ENCODE assay signal across 1 cellular context in the genomic region with DNA sequence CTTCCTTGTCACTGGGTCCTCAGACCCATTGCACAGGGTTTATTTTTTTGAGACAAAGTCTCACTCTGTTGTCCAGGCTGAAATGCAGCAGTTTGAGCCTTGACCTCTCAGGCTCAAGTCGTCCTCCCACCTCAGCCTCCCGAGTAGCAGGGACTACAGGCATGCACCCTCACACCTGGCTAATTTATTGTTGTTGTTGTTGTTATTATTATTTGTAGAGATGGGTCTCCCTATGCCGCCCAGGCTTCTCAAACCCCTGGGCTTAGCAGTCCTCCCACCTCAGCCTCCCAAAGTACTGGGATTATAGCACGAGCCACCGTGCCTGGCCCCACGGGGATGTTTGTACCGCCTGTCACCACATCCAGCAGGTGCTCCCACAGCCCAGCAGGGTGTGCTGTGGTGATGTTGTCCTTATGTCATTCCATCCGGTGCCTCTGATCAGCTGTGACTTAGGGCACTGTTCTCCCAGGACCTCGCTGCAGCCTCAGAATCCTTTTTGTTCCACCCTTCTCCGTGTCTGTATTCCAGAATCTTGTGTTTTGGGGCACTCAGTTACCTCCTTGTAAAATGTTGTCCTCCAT.
TF ChIP-seq lines count a peak whose summit lies in the region.

No MANE protein-coding gene starts in this region.

TF ChIP-seq in HepG2, 621 proteins besides CTCF, POLR2A, EP300 and RAD21 (continued from another document and continues in another):
- TF ChIP-seq, protein P1, sequence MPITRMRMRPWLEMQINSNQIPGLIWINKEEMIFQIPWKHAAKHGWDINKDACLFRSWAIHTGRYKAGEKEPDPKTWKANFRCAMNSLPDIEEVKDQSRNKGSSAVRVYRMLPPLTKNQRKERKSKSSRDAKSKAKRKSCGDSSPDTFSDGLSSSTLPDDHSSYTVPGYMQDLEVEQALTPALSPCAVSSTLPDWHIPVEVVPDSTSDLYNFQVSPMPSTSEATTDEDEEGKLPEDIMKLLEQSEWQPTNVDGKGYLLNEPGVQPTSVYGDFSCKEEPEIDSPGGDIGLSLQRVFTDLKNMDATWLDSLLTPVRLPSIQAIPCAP (CRISPR knock-in tag; IDR thresholded peaks at IDR 0.05; ENCODE audit: low read depth), result no peak
- no peak for TF ChIP-seq NR2F2 (IDR thresholded peaks at IDR 0.05; ENCODE audit: borderline replicate concordance, low read depth)
- no peak for TF ChIP-seq TCF12 (IDR thresholded peaks at IDR 0.05)
- TF ChIP-seq TCF12 (CRISPR knock-in tag; IDR thresholded peaks at IDR 0.05), result no peak
- no peak for TF ChIP-seq SAFB2 (CRISPR knock-in tag; IDR thresholded peaks at IDR 0.05; ENCODE audit: borderline replicate concordance, low read depth)
- TF ChIP-seq, protein P2, sequence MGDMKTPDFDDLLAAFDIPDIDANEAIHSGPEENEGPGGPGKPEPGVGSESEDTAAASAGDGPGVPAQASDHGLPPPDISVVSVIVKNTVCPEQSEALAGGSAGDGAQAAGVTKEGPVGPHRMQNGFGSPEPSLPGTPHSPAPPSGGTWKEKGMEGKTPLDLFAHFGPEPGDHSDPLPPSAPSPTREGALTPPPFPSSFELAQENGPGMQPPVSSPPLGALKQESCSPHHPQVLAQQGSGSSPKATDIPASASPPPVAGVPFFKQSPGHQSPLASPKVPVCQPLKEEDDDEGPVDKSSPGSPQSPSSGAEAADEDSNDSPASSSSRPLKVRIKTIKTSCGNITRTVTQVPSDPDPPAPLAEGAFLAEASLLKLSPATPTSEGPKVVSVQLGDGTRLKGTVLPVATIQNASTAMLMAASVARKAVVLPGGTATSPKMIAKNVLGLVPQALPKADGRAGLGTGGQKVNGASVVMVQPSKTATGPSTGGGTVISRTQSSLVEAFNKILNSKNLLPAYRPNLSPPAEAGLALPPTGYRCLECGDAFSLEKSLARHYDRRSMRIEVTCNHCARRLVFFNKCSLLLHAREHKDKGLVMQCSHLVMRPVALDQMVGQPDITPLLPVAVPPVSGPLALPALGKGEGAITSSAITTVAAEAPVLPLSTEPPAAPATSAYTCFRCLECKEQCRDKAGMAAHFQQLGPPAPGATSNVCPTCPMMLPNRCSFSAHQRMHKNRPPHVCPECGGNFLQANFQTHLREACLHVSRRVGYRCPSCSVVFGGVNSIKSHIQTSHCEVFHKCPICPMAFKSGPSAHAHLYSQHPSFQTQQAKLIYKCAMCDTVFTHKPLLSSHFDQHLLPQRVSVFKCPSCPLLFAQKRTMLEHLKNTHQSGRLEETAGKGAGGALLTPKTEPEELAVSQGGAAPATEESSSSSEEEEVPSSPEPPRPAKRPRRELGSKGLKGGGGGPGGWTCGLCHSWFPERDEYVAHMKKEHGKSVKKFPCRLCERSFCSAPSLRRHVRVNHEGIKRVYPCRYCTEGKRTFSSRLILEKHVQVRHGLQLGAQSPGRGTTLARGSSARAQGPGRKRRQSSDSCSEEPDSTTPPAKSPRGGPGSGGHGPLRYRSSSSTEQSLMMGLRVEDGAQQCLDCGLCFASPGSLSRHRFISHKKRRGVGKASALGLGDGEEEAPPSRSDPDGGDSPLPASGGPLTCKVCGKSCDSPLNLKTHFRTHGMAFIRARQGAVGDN (CRISPR knock-in tag; IDR thresholded peaks at IDR 0.05), result peak; percentile 51
- no peak for TF ChIP-seq SOX6 (IDR thresholded peaks at IDR 0.05)
- TF ChIP-seq SOX6 (CRISPR knock-in tag; IDR thresholded peaks at IDR 0.05), result no peak
- TF ChIP-seq ESRRA (CRISPR knock-in tag; IDR thresholded peaks at IDR 0.05; ENCODE audit: low read depth), result no peak
- TF ChIP-seq ZMYM4 (CRISPR knock-in tag; IDR thresholded peaks at IDR 0.05), result peak; percentile 60
- TF ChIP-seq NR2C2 (CRISPR knock-in tag; IDR thresholded peaks at IDR 0.05; ENCODE audit: borderline replicate concordance), result no peak
- no peak for TF ChIP-seq NONO (IDR thresholded peaks at IDR 0.05)
- TF ChIP-seq NONO (CRISPR knock-in tag; conservative IDR thresholded peaks at IDR 0.05), result no peak
- TF ChIP-seq, protein P3, sequence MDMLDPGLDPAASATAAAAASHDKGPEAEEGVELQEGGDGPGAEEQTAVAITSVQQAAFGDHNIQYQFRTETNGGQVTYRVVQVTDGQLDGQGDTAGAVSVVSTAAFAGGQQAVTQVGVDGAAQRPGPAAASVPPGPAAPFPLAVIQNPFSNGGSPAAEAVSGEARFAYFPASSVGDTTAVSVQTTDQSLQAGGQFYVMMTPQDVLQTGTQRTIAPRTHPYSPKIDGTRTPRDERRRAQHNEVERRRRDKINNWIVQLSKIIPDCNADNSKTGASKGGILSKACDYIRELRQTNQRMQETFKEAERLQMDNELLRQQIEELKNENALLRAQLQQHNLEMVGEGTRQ (IDR thresholded peaks at IDR 0.05; ENCODE audit: low read depth, low read length), result no peak
- TF ChIP-seq, protein P3 (CRISPR knock-in tag; IDR thresholded peaks at IDR 0.05; ENCODE audit: borderline replicate concordance), result no peak
- TF ChIP-seq, protein P4, sequence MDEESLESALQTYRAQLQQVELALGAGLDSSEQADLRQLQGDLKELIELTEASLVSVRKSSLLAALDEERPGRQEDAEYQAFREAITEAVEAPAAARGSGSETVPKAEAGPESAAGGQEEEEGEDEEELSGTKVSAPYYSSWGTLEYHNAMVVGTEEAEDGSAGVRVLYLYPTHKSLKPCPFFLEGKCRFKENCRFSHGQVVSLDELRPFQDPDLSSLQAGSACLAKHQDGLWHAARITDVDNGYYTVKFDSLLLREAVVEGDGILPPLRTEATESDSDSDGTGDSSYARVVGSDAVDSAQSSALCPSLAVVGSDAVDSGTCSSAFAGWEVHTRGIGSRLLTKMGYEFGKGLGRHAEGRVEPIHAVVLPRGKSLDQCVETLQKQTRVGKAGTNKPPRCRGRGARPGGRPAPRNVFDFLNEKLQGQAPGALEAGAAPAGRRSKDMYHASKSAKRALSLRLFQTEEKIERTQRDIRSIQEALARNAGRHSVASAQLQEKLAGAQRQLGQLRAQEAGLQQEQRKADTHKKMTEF (CRISPR knock-in tag; IDR thresholded peaks at IDR 0.05), result no peak
- TF ChIP-seq, protein P5, sequence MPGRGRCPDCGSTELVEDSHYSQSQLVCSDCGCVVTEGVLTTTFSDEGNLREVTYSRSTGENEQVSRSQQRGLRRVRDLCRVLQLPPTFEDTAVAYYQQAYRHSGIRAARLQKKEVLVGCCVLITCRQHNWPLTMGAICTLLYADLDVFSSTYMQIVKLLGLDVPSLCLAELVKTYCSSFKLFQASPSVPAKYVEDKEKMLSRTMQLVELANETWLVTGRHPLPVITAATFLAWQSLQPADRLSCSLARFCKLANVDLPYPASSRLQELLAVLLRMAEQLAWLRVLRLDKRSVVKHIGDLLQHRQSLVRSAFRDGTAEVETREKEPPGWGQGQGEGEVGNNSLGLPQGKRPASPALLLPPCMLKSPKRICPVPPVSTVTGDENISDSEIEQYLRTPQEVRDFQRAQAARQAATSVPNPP (CRISPR knock-in tag; IDR thresholded peaks at IDR 0.05), result no peak
- TF ChIP-seq, protein P6, sequence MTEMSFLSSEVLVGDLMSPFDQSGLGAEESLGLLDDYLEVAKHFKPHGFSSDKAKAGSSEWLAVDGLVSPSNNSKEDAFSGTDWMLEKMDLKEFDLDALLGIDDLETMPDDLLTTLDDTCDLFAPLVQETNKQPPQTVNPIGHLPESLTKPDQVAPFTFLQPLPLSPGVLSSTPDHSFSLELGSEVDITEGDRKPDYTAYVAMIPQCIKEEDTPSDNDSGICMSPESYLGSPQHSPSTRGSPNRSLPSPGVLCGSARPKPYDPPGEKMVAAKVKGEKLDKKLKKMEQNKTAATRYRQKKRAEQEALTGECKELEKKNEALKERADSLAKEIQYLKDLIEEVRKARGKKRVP (CRISPR knock-in tag; IDR thresholded peaks at IDR 0.05), result no peak
- TF ChIP-seq, protein P7, sequence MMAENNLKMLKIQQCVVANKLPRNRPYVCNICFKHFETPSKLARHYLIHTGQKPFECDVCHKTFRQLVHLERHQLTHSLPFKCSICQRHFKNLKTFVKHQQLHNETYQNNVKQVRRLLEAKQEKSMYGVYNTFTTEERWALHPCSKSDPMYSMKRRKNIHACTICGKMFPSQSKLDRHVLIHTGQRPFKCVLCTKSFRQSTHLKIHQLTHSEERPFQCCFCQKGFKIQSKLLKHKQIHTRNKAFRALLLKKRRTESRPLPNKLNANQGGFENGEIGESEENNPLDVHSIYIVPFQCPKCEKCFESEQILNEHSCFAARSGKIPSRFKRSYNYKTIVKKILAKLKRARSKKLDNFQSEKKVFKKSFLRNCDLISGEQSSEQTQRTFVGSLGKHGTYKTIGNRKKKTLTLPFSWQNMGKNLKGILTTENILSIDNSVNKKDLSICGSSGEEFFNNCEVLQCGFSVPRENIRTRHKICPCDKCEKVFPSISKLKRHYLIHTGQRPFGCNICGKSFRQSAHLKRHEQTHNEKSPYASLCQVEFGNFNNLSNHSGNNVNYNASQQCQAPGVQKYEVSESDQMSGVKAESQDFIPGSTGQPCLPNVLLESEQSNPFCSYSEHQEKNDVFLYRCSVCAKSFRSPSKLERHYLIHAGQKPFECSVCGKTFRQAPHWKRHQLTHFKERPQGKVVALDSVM (CRISPR knock-in tag; IDR thresholded peaks at IDR 0.05), result peak; percentile 71; the same call in 1 of the 2 replicates
- TF ChIP-seq HNF4G (IDR thresholded peaks at IDR 0.05; ENCODE audit: borderline replicate concordance, low read depth, low read length), result no peak
- TF ChIP-seq HNF4G (CRISPR knock-in tag; IDR thresholded peaks at IDR 0.05; ENCODE audit: borderline replicate concordance, low read depth), result no peak
- TF ChIP-seq GFI1 (CRISPR knock-in tag; IDR thresholded peaks at IDR 0.05; ENCODE audit: borderline replicate concordance), result no peak
- TF ChIP-seq KDM6A (CRISPR knock-in tag; IDR thresholded peaks at IDR 0.05; ENCODE audit: low read depth), result no peak
- TF ChIP-seq THAP11 (CRISPR knock-in tag; IDR thresholded peaks at IDR 0.05), result peak; percentile 18; the same call in 1 of the 2 replicates
- TF ChIP-seq, protein P8, sequence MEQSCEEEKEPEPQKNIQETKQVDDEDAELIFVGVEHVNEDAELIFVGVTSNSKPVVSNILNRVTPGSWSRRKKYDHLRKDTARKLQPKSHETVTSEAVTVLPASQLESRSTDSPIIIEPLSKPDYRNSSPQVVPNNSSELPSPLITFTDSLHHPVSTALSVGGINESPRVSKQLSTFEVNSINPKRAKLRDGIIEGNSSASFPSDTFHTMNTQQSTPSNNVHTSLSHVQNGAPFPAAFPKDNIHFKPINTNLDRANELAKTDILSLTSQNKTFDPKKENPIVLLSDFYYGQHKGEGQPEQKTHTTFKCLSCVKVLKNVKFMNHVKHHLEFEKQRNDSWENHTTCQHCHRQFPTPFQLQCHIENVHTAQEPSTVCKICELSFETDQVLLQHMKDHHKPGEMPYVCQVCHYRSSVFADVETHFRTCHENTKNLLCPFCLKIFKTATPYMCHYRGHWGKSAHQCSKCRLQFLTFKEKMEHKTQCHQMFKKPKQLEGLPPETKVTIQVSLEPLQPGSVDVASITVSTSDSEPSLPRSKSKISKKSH (CRISPR knock-in tag; IDR thresholded peaks at IDR 0.05; ENCODE audit: borderline replicate concordance), result 0 out of 2 replicates have a peak, but pooled peaks have one; percentile 62
- TF ChIP-seq NFE2L2 (IDR thresholded peaks at IDR 0.05; ENCODE audit: low read length), result no peak
- no peak for TF ChIP-seq PRMT3 (CRISPR knock-in tag; IDR thresholded peaks at IDR 0.05; ENCODE audit: borderline replicate concordance, low read depth)
- TF ChIP-seq, protein P9, sequence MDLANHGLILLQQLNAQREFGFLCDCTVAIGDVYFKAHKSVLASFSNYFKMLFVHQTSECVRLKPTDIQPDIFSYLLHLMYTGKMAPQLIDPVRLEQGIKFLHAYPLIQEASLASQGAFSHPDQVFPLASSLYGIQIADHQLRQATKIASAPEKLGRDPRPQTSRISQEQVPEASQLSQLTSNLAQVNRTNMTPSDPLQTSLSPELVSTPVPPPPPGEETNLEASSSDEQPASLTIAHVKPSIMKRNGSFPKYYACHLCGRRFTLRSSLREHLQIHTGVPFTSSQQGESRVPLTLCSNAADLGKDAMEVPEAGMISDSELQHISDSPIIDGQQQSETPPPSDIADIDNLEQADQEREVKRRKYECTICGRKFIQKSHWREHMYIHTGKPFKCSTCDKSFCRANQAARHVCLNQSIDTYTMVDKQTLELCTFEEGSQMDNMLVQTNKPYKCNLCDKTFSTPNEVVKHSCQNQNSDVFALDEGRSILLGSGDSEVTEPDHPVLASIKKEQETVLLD (CRISPR knock-in tag; IDR thresholded peaks at IDR 0.05; ENCODE audit: low read depth), result no peak
- no peak for TF ChIP-seq ZNF713 (CRISPR knock-in tag; IDR thresholded peaks at IDR 0.05)
- no peak for TF ChIP-seq ZNF660 (CRISPR knock-in tag; IDR thresholded peaks at IDR 0.05; ENCODE audit: borderline replicate concordance, low read depth)
- TF ChIP-seq ATAD3A (CRISPR knock-in tag; IDR thresholded peaks at IDR 0.05), result no peak
- peak; percentile 43; the same call in 1 of the 2 replicates for TF ChIP-seq AHR (CRISPR knock-in tag; IDR thresholded peaks at IDR 0.05)
- TF ChIP-seq JUN (CRISPR knock-in tag; IDR thresholded peaks at IDR 0.05), result no peak
- no peak for TF ChIP-seq RFX5 (IDR thresholded peaks at IDR 0.05; ENCODE audit: low read depth, low read length)
- TF ChIP-seq CENPX (CRISPR knock-in tag; IDR thresholded peaks at IDR 0.05), result no peak
- no peak for TF ChIP-seq BHLHE40 (IDR thresholded peaks at IDR 0.05; ENCODE audit: low read length)
- no peak for TF ChIP-seq ZNF432 (CRISPR knock-in tag; IDR thresholded peaks at IDR 0.05; ENCODE audit: borderline replicate concordance)
- 0 out of 2 replicates have a peak, but pooled peaks have one; percentile 30 for TF ChIP-seq ZSCAN31 (CRISPR knock-in tag; IDR thresholded peaks at IDR 0.05; ENCODE audit: low read depth)
- TF ChIP-seq NFE2L1 (CRISPR knock-in tag; IDR thresholded peaks at IDR 0.05; ENCODE audit: borderline replicate concordance), result no peak
- TF ChIP-seq AKAP8 (CRISPR knock-in tag; IDR thresholded peaks at IDR 0.05), result 0 out of 2 replicates have a peak, but pooled peaks have one; percentile 28
- no peak for TF ChIP-seq ZNF816 (CRISPR knock-in tag; IDR thresholded peaks at IDR 0.05; ENCODE audit: borderline replicate concordance)
- no peak for TF ChIP-seq HIVEP1 (CRISPR knock-in tag; IDR thresholded peaks at IDR 0.05)
- TF ChIP-seq, protein P10, sequence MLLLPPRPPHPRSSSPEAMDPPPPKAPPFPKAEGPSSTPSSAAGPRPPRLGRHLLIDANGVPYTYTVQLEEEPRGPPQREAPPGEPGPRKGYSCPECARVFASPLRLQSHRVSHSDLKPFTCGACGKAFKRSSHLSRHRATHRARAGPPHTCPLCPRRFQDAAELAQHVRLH (CRISPR knock-in tag; IDR thresholded peaks at IDR 0.05; ENCODE audit: borderline replicate concordance, low read depth), result no peak
- TF ChIP-seq RFXAP (CRISPR knock-in tag; IDR thresholded peaks at IDR 0.05; ENCODE audit: borderline replicate concordance), result no peak
- no peak for TF ChIP-seq NAIF1 (CRISPR knock-in tag; IDR thresholded peaks at IDR 0.05; ENCODE audit: borderline replicate concordance)
- TF ChIP-seq SIN3A (IDR thresholded peaks at IDR 0.05; ENCODE audit: borderline replicate concordance, low read depth, low read length), result no peak
- TF ChIP-seq, protein P11, sequence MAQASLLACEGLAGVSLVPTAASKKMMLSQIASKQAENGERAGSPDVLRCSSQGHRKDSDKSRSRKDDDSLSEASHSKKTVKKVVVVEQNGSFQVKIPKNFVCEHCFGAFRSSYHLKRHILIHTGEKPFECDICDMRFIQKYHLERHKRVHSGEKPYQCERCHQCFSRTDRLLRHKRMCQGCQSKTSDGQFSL (CRISPR knock-in tag; IDR thresholded peaks at IDR 0.05), result no peak
- no peak for TF ChIP-seq POLR2AphosphoS2 (IDR thresholded peaks at IDR 0.05; ENCODE audit: low read depth, low read length)
